In the genomic region with DNA sequence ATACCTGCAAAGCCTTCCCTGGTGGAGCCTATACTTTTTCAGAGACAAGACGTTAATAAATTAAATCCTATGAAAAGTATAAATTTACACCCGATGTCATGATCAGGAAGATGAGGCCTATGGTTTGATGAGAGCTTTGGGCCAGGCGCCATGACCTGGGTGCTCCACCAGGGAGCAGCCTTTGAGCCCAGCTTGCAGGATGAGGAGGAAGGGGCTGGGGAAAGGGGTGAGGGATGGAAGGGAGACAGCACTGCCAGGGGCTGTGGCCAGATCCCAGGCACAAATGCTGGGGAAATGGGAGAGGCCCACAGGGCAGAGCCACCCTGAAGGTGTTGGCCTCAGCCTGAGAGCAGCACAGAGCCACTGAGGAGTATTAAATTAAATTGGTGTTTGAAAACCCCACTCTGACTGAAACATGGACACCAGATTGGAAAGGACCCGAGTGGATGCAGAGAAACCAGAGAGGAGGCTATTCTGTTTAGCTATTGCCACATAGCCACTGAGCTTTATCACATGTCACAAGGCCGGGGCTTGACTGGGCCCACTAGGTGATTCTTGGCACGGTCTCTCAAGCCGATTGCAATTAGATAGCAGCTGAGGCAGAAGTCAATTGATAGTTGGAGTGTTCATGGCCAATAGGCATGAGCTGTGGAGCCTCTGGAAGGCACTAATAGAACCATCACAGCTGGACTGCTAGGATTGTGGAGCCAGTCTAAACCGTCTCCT, we compare ENCODE assay signal across 15 cellular contexts. TPM values are rescaled to one million over a fixed set of nuclear protein-coding genes. Genes with fewer than 3 reads are reported as not detected.
DNase-seq lines count a peak whose midpoint lies in the region; TF ChIP-seq lines count a peak whose summit lies in the region.
"Had no signal": no experiment of that assay in that cellular context is flagged by ENCODE, and none has a peak within 500 bp of the region (broad histone marks: within the 10 kb centered on the region; RNA-seq: fewer than 3 reads in every experiment).

No MANE protein-coding gene starts in this region.

- H3K4me1 ChIP-seq in MM.1S (ENCODE audit: low read length): no peaks in the 10 kb centered on the region
- H3K4me1 ChIP-seq in osteoblast (ENCODE audit: insufficient read depth, low read length): no peaks in the 10 kb centered on the region
- H3K4me1 ChIP-seq: breast epithelium had no signal

- no peak overlapping the region for H3K9ac ChIP-seq in MM.1S (ENCODE audit: low read length)

- H3K27ac ChIP-seq in MM.1S (ENCODE audit: low read length) (no peak overlapping the region), osteoblast (ENCODE audit: low read depth, low read length) (no peak overlapping the region)
- H3K27ac ChIP-seq: breast epithelium had no signal

- POLR2A ChIA-PET in GM10248 (lab: Yijun Ruan, JAX): no interaction called here

- TF ChIP-seq CTCF in GM10248 (IDR thresholded peaks at IDR 0.05; ENCODE audit: control extremely low read depth, extremely low read depth, low read depth, missing control alignments) (no peak), MM.1S (IDR thresholded peaks at IDR 0.05; ENCODE audit: low read length) (peak; percentile 20), osteoblast (IDR thresholded peaks at IDR 0.05; ENCODE audit: extremely low read depth, low read depth, low read length) (peak; percentile 20)

- no peaks in the 10 kb centered on the region for H3F3A ChIP-seq in MM.1S (ENCODE audit: insufficient read depth, low read length)

- CTCF ChIA-PET in GM10248 (lab: Yijun Ruan, JAX): interaction anchor here (0.8 to 1.3 kb wide), 3 partner anchors 9 to 336 kb away, joined by 3 to 6 read pairs (median 4); a partner anchor contains a TSS

- H3K36me3 ChIP-seq in MM.1S (replicated peaks; ENCODE audit: insufficient read depth, low read length): no peaks in the 10 kb centered on the region
- no peaks in the 10 kb centered on the region for H3K36me3 ChIP-seq in osteoblast (ENCODE audit: insufficient read depth, low read length)
- H3K36me3 ChIP-seq: breast epithelium had no signal

- H3K9me3 ChIP-seq in MM.1S (replicated peaks; ENCODE audit: insufficient read depth, low read length) (no peaks in the 10 kb centered on the region), osteoblast (ENCODE audit: low read depth, low read length) (no peaks in the 10 kb centered on the region)
- H3K9me3 ChIP-seq: breast epithelium had no signal

- H3K79me2 ChIP-seq in MM.1S (ENCODE audit: low read length) (no peaks in the 10 kb centered on the region), osteoblast (ENCODE audit: insufficient read depth, low read length) (no peaks in the 10 kb centered on the region)

- H4K20me1 ChIP-seq in MM.1S (ENCODE audit: insufficient read depth, low read length): no peaks in the 10 kb centered on the region
- H4K20me1 ChIP-seq in osteoblast (ENCODE audit: insufficient read depth, low read length): no peaks in the 10 kb centered on the region

- DNase-seq in GM10248 (ENCODE audit: extremely low spot score) (peak; percentile 14), MM.1S (no peak), ecto neural progenitor cell (ENCODE audit: low spot score) (peak; percentile 41), osteoblast (ENCODE audit: insufficient read length, low spot score, missing footprints) (peak; percentile 37), H4 (ENCODE audit: low spot score) (no peak), HPDE6-E6E7 (ENCODE audit: extremely low spot score) (no peak), retina (no peak)
- DNase-seq: activated gamma-delta T cell treated with Interleukin-2 at 50 U/mL for 16 hours; CD8-positive, alpha-beta T cell; GF-D8; left colon; naive B cell; NCI-H2171 treated with DMSO at 0.1 percent for 48 hours; stimulated activated CD4-positive, alpha-beta T cell treated with anti-CD3 and anti-CD28 coated beads, Interleukin-2, amount 100 ng/mL, for 48 hours had no signal

- H3K27me3 ChIP-seq in MM.1S (replicated peaks; ENCODE audit: insufficient read depth, low read length): no peaks in the 10 kb centered on the region; the same call in 1 of the 2 replicates
- peaks cover 8% of the 10 kb centered on the region for H3K27me3 ChIP-seq in osteoblast (ENCODE audit: insufficient read depth, low read length)

- H3K4me3 ChIP-seq in MM.1S (ENCODE audit: low read length) (no peak overlapping the region), osteoblast (ENCODE audit: insufficient read depth, low read length) (no peak overlapping the region)
- H3K4me3 ChIP-seq: breast epithelium had no signal

- H2AFZ ChIP-seq in MM.1S (ENCODE audit: low read length): no peak overlapping the region
- no peak overlapping the region for H2AFZ ChIP-seq in osteoblast (ENCODE audit: low read length)

- H3K4me2 ChIP-seq in MM.1S (ENCODE audit: low read depth, low read length) (no peak overlapping the region), osteoblast (ENCODE audit: insufficient read depth, low read length) (no peak overlapping the region)

- H3K9me2 ChIP-seq in MM.1S (replicated peaks; ENCODE audit: insufficient read depth, low read length): no peaks in the 10 kb centered on the region

RNA-seq across cellular contexts. Expression of a gene that starts 9.6 kb away (rescaled TPM):
- 19.7 and 21.4 TPM in 2 replicates for total RNA-seq in osteoblast
- 15.5 and 19.4 TPM in 2 replicates for total RNA-seq in H4 (2014; rRNA removed; shearing (Covaris generic))

Comparison
In these comparisons a context has a peak if more than half of its experiments do, and no peak if none do; other contexts are left out.
1. DNase-seq: peak in GM10248 (single experiment), ecto neural progenitor cell (single experiment) and osteoblast (single experiment); none in MM.1S (single experiment), H4 (single experiment), HPDE6-E6E7 (single experiment) and retina (single experiment).